In the genomic region with DNA sequence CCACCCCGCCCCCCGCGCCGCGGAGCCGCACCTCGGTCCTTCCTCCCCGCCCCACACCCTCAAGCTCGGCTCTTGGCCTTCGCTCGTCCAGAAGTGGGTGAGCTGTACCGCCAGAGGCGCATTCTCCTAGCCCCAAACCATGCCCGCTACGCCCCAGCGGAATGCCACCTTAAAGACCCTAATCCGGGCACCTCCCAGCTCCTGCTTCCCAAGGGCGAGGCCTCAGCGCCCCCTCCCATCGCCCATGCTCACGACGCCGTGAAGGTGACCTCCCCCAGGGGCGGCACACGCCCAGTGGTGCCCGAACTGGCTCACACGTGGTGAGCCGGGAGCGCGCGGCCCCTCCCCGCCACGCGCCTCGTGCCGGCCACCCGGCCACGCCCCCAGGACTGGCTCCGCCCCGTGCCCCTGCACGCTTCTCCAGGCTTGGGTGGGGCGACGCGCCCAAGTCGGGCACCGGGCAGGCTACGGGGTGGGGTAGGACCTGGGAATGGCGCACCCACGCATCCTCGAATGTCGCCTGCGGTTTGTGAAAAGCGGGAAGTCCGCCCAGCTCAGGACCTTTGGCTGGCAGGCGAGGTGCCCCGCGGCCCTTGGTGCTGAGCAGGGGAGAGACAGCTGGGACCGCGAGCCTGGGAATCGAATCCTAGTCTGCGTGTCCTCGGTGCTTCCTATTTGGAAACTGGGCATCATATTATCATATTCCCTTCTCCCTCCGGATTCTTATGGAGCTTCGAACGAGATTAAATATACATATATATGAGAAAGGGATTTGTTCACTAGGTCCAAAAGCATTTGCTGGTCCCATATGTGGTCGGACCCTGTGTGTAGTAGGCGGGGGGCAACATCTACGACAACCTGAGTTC, we compare ENCODE assay signal across 8 cellular contexts. TPM values are rescaled to one million over a fixed set of nuclear protein-coding genes. Genes with fewer than 3 reads are reported as not detected.
A peak's percentile ranks its signal among the peaks of the same experiment; 100 is the strongest.
DNase-seq lines count a peak whose midpoint lies in the region; ATAC-seq and TF ChIP-seq lines count a peak whose summit lies in the region.

No MANE protein-coding gene starts in this region.

- CTCF ChIA-PET in BJ (lab: Yijun Ruan, JAX), result interaction anchor here (0.8 to 1.8 kb wide), 5 partner anchors 10 to 58 kb away, joined by 3 to 4 read pairs (median 3); no protein-coding TSS in a partner anchor
- CTCF ChIA-PET in activated CD4-positive, alpha-beta T cell treated with anti-CD3 and anti-CD28 coated beads for 36 hours (lab: Charles Lee), result interaction anchor here (0.6 to 2.1 kb wide), 6 partner anchors 9 to 83 kb away, joined by 4 to 13 read pairs (median 4); no protein-coding TSS in a partner anchor

- POLR2A ChIA-PET in BJ (lab: Charles Lee), result interaction anchor here (0.7 kb wide), 1 partner anchor 14 kb away, joined by 4 read pairs; no protein-coding TSS in a partner anchor
- POLR2A ChIA-PET in activated CD4-positive, alpha-beta T cell treated with anti-CD3 and anti-CD28 coated beads for 36 hours (lab: Charles Lee), result interaction anchor here (1.2 to 1.9 kb wide), 2 partner anchors 14 to 26 kb away, joined by 3 to 7 read pairs; no protein-coding TSS in a partner anchor

- peaks cover 13% of the 10 kb centered on the region for H3K4me1 Mint-ChIP-seq in activated CD4-positive, alpha-beta T cell treated with anti-CD3 and anti-CD28 coated beads for 36 hours

- peak overlapping the region; percentile 83 for H3K27ac Mint-ChIP-seq in activated CD4-positive, alpha-beta T cell treated with anti-CD3 and anti-CD28 coated beads for 36 hours

- H3K27me3 ChIP-seq in BJ (ENCODE audit: control insufficient read depth, insufficient read depth, low read length), result no peaks in the 10 kb centered on the region

- H3K36me3 Mint-ChIP-seq in activated CD4-positive, alpha-beta T cell treated with anti-CD3 and anti-CD28 coated beads for 36 hours (ENCODE audit: low read depth), result peaks cover 5% of the 10 kb centered on the region

- DNase-seq in BJ (ENCODE audit: low read depth) (no peak), NCI-H446 treated with DMSO at 0.1 percent for 48 hours (lab: John Stamatoyannopoulos, UW) (peak; percentile 87), left kidney (ENCODE audit: low read depth, low spot score) (peak; percentile 97)
- DNase-seq in activated CD4-positive, alpha-beta T cell treated with anti-CD3 and anti-CD28 coated beads for 36 hours, result peak; percentile 93
- peak; percentile 88 for DNase-seq in stimulated activated CD4-positive, alpha-beta T cell treated with anti-CD3 and anti-CD28 coated beads, Interleukin-1b, Interleukin-23, amount 100 ng/mL, for 48 hours

- peaks cover 2% of the 10 kb centered on the region for H3K36me3 ChIP-seq in BJ (ENCODE audit: control insufficient read depth, insufficient read depth, low read length)

- H3K4me3 Mint-ChIP-seq in activated CD4-positive, alpha-beta T cell treated with anti-CD3 and anti-CD28 coated beads for 36 hours, result peak overlapping the region; percentile 80

- H3K27me3 Mint-ChIP-seq in activated CD4-positive, alpha-beta T cell treated with anti-CD3 and anti-CD28 coated beads for 36 hours, result no peaks in the 10 kb centered on the region

- H3K9me3 Mint-ChIP-seq in activated CD4-positive, alpha-beta T cell treated with anti-CD3 and anti-CD28 coated beads for 36 hours (ENCODE audit: low read depth), result no peaks in the 10 kb centered on the region

- peak overlapping the region; percentile 85 for H3K4me3 ChIP-seq in BJ (ENCODE audit: low read depth, low read length)

- ATAC-seq in HG03354 (IDR thresholded peaks at IDR 0.05; ENCODE audit: poor library complexity, severe bottlenecking, unreplicated experiment), result peak; percentile 53
- peak; percentile 62 for ATAC-seq in activated CD4-positive, alpha-beta T cell treated with anti-CD3 and anti-CD28 coated beads for 36 hours

- peak; percentile 49 for TF ChIP-seq CTCF in BJ (IDR thresholded peaks at IDR 0.05; ENCODE audit: insufficient read depth, low read depth, low read length)

- peak; percentile 59 for TF ChIP-seq POLR2A in GM19099 (IDR thresholded peaks at IDR 0.05; ENCODE audit: extremely low read depth, insufficient read length, low read depth)

- H3K27ac ChIP-seq in cingulate gyrus (ENCODE audit: low read depth, low read length), result peak overlapping the region; percentile 93

- intact Hi-C loops in activated CD4-positive, alpha-beta T cell treated with anti-CD3 and anti-CD28 coated beads for 36 hours (cut with DNase I, micrococcal nuclease), result loop anchor here (1.0 to 5.0 kb wide), 10 partner anchors 14 to 508 kb away; partner anchors contain the start of genes C20orf96 (in 2 of the 2), CSNK2A1 (in 1 of the 2), FAM110A (in 1 of the 2) and NRSN2 (in 1 of the 2)

RNA-seq across cellular contexts. Expression of gene SOX12, which starts 0.9 kb away (rescaled TPM):
- 3.6 TPM in 2 replicates for polyA plus RNA-seq in BJ (2011; rRNA removed)
- 2.7 and 4.4 TPM in 2 replicates for polyA minus RNA-seq in BJ (2011; rRNA and poly(A)+ RNA removed)
- 1 to 10 TPM; 8.1 to 8.5 TPM for total RNA-seq in activated CD4-positive, alpha-beta T cell treated with anti-CD3 and anti-CD28 coated beads for 36 hours

RNA-seq across cellular contexts. Expression of gene NRSN2, which starts 22.5 kb away (rescaled TPM):
- polyA plus RNA-seq in BJ (2011; rRNA removed), result 53.9 and 84.1 TPM in 2 replicates
- polyA minus RNA-seq in BJ (2011; rRNA and poly(A)+ RNA removed), result 26.1 and 41.8 TPM in 2 replicates
- 1 to 10 TPM; 5.2 to 7.5 TPM for total RNA-seq in activated CD4-positive, alpha-beta T cell treated with anti-CD3 and anti-CD28 coated beads for 36 hours

RNA-seq across cellular contexts. Expression of gene ZCCHC3, which starts 27.0 kb away (rescaled TPM):
- 7.1 and 8.3 TPM in 2 replicates for polyA plus RNA-seq in BJ (2011; rRNA removed)
- polyA minus RNA-seq in BJ (2011; rRNA and poly(A)+ RNA removed), result 6.9 and 10.0 TPM in 2 replicates
- 10 to 100 TPM; 15.6 to 16.4 TPM for total RNA-seq in activated CD4-positive, alpha-beta T cell treated with anti-CD3 and anti-CD28 coated beads for 36 hours

RNA-seq across cellular contexts. Expression of gene C20orf96, which starts 33.9 kb away (rescaled TPM):
- polyA plus RNA-seq in BJ (2011; rRNA removed), result 4.8 and 5.5 TPM in 2 replicates
- polyA minus RNA-seq in BJ (2011; rRNA and poly(A)+ RNA removed), result 1.7 and 1.8 TPM in 2 replicates
- total RNA-seq in activated CD4-positive, alpha-beta T cell treated with anti-CD3 and anti-CD28 coated beads for 36 hours, result 1 to 10 TPM; 7.0 to 8.1 TPM

RNA-seq across cellular contexts. Expression of gene TRIB3, which starts 56.1 kb away (rescaled TPM):
- 98.0 and 126 TPM in 2 replicates for polyA plus RNA-seq in BJ (2011; rRNA removed)
- polyA minus RNA-seq in BJ (2011; rRNA and poly(A)+ RNA removed), result 50.8 and 70.0 TPM in 2 replicates
- 10 to 100 TPM; 60.9 to 63.0 TPM for total RNA-seq in activated CD4-positive, alpha-beta T cell treated with anti-CD3 and anti-CD28 coated beads for 36 hours
